ENCODE assay signal across 8 cellular contexts in genomic region chr19:10567696-10568443, GRCh38. TPM values are rescaled to one million over a fixed set of nuclear protein-coding genes. Genes with fewer than 3 reads are reported as not detected.
A peak's percentile ranks its signal among the peaks of the same experiment; 100 is the strongest.
DNase-seq lines count a peak whose midpoint lies in the region; ATAC-seq, FAIRE-seq and TF ChIP-seq lines count a peak whose summit lies in the region.

No MANE protein-coding gene starts in this region.

- H4K20me1 ChIP-seq in HCT116 (ENCODE audit: insufficient read depth): no peaks in the 10 kb centered on the region
- no peaks in the 10 kb centered on the region for H4K20me1 ChIP-seq in K562 (replicated peaks; ENCODE audit: control insufficient read depth, insufficient read depth, low read length)

- H3K36me3 ChIP-seq in ACC112 (ENCODE audit: insufficient read depth, low read length): no peaks in the 10 kb centered on the region
- 0 out of 4 replicates have a peak, but pooled peaks cover 0 to 5% of the 10 kb centered on the region in 2 experiments for H3K36me3 ChIP-seq in HCT116 (ENCODE audit: control insufficient read depth in 1 of 2, insufficient read depth in 2 of 2, low read length in 2 of 2)
- peaks cover 10% of the 10 kb centered on the region; the same call in 2 of the 3 replicates for H3K36me3 ChIP-seq in K562 (ENCODE audit: control insufficient read depth, insufficient read depth, low read length)
- peaks cover 5% of the 10 kb centered on the region for H3K36me3 ChIP-seq in mesodermal cell (ENCODE audit: control insufficient read depth, insufficient read depth, low read length)

- intact Hi-C loops in HCT116 (cut with micrococcal nuclease) (loop anchor here (2.0 to 5.0 kb wide), 4 partner anchors 23 to 166 kb away; partner anchors contain the start of genes CDC37, ILF3 and KEAP1), K562 (cut with micrococcal nuclease) (loop anchor here (5.0 kb wide), 2 partner anchors 84 to 91 kb away; partner anchors contain the start of gene ILF3)

- H2AFZ ChIP-seq in ACC112 (ENCODE audit: low read length, unreplicated experiment): no peak overlapping the region
- H2AFZ ChIP-seq in HCT116 (ENCODE audit: low read depth, low read length, poor library complexity, severe bottlenecking): no peak overlapping the region
- H2AFZ ChIP-seq in K562 (ENCODE audit: low read depth, low read length): peak overlapping the region; percentile 74

- RAD21 ChIA-PET in HCT116 (lab: Charles Lee; ENCODE audit: low non-redundant PET in 1 of 2, low total read pairs in 2 of 2, uncharacterized antibody in 2 of 2, unreplicated experiment in 2 of 2): no interaction called here

- FAIRE-seq in K562 (lab: Jason Lieb, UNC) (no peak), D721Med (lab: Jason Lieb, UNC) (no peak)

- no peaks in the 10 kb centered on the region for H3K9me2 ChIP-seq in HCT116 (ENCODE audit: insufficient read depth)

- H3K79me2 ChIP-seq in ACC112 (ENCODE audit: control insufficient read depth, insufficient read depth, low read length, unreplicated experiment): peaks cover 28% of the 10 kb centered on the region
- H3K79me2 ChIP-seq in HCT116 (ENCODE audit: insufficient read depth, low read length): peaks cover 20% of the 10 kb centered on the region
- peaks cover 28% of the 10 kb centered on the region for H3K79me2 ChIP-seq in K562 (ENCODE audit: control insufficient read depth, insufficient read depth, low read length)

- in situ Hi-C loops in K562 (cut with MboI): no loop called here

- H3K4me1 ChIP-seq in ACC112 (ENCODE audit: control insufficient read depth, insufficient read depth, low read length, unreplicated experiment) (peaks cover 21% of the 10 kb centered on the region), HCT116 (ENCODE audit: control insufficient read depth in 1 of 2, insufficient read depth in 2 of 2, low read length in 2 of 2) (peaks cover 31 to 55% of the 10 kb centered on the region in 2 experiments), K562 (replicated peaks in 1 of 2; ENCODE audit: control insufficient read depth in 2 of 2, insufficient read depth in 2 of 2, low read length in 2 of 2) (peaks cover 31 to 53% of the 10 kb centered on the region in 2 experiments), mesodermal cell (ENCODE audit: control insufficient read depth, insufficient read depth, low read length, poor library complexity, severe bottlenecking) (peaks cover 20% of the 10 kb centered on the region)

- CTCF ChIA-PET in HCT116 (lab: Charles Lee): interaction anchor here (1.2 to 2.4 kb wide), 3 partner anchors 13 to 84 kb away, joined by 3 to 7 read pairs (median 5); no protein-coding TSS in a partner anchor
- CTCF ChIA-PET in K562 (lab: Yijun Ruan, JAX; ENCODE audit: low intra/inter-chr PET ratio): no interaction called here

- no peaks in the 10 kb centered on the region for H3K27me3 ChIP-seq in ACC112 (ENCODE audit: insufficient read depth, low read length)
- H3K27me3 ChIP-seq in HCT116 (ENCODE audit: insufficient read depth, low read length): no peaks in the 10 kb centered on the region
- no peaks in the 10 kb centered on the region for H3K27me3 ChIP-seq in K562 (ENCODE audit: control insufficient read depth in 2 of 2, insufficient read depth in 2 of 2, low read length in 2 of 2)

- H3K9ac ChIP-seq in HCT116 (ENCODE audit: low read length) (peak overlapping the region; percentile 66), K562 (ENCODE audit: insufficient read depth in 1 of 2, low read depth in 2 of 2, low read length in 2 of 2) (peak overlapping the region; percentile 33 to 86; a peak in 3 of 4 replicates)

- TF ChIP-seq CTCF in HCT116 (IDR thresholded peaks at IDR 0.05 in 2 of 3, conservative IDR thresholded peaks at IDR 0.05 in 1 of 3; ENCODE audit: borderline replicate concordance in 1 of 3, insufficient read depth in 1 of 3, low read depth in 2 of 3, low read length in 2 of 3): no peak
- TF ChIP-seq CTCF in K562 (IDR thresholded peaks at IDR 0.05 in 2 of 3, conservative IDR thresholded peaks at IDR 0.05 in 1 of 3; ENCODE audit: insufficient read depth in 2 of 3, low read depth in 1 of 3, low read length in 3 of 3): no peak
- TF ChIP-seq CTCF in D721Med (IDR thresholded peaks at IDR 0.05; ENCODE audit: insufficient read depth, missing control alignments): no peak

- BruUV-seq in HCT116 (replicated peaks; lab: Mats Ljungman, UMichigan) (no TSS peak), K562 (replicated peaks; lab: Mats Ljungman, UMichigan) (no TSS peak)

- H3K9me1 ChIP-seq in K562 (ENCODE audit: control insufficient read depth, insufficient read depth, low read length): no peaks in the 10 kb centered on the region

- H3K27ac ChIP-seq in ACC112 (ENCODE audit: low read depth, low read length): no peak overlapping the region
- peak overlapping the region; percentile 59 for H3K27ac ChIP-seq in HCT116 (ENCODE audit: low read depth, low read length)
- H3K27ac ChIP-seq in K562 (ENCODE audit: extremely low read depth, low read depth, low read length): peak overlapping the region; percentile 62; the same call in 1 of the 3 replicates
- H3K27ac ChIP-seq in mesodermal cell (ENCODE audit: low read depth, low read length, severe bottlenecking): no peak overlapping the region

- TF ChIP-seq RAD21 in HCT116 (IDR thresholded peaks at IDR 0.05; ENCODE audit: low read depth): no peak
- no peak for TF ChIP-seq RAD21 in K562 (CRISPR knock-in tag; conservative IDR thresholded peaks at IDR 0.05 in 1 of 2, IDR thresholded peaks at IDR 0.05 in 1 of 2)

- no peak for TF ChIP-seq EP300 in K562 (IDR thresholded peaks at IDR 0.05; ENCODE audit: low read length)

- H3K4me3 ChIP-seq in ACC112 (ENCODE audit: low read depth, low read length) (peak overlapping the region; percentile 86), HCT116 (replicated peaks in 1 of 2; ENCODE audit: low read depth in 1 of 2, low read length in 2 of 2) (peak overlapping the region; percentile 67 to 84), K562 (peak overlapping the region; percentile 79), mesodermal cell (ENCODE audit: extremely low read depth, insufficient read depth, low read length, poor library complexity, severe bottlenecking) (peak overlapping the region; percentile 62)

- ATAC-seq in HCT116 (no peak), K562 (no peak), HG03139 (IDR thresholded peaks at IDR 0.05; ENCODE audit: unreplicated experiment) (no peak)

- H3K4me2 ChIP-seq in HCT116 (ENCODE audit: low read length): peak overlapping the region; percentile 98
- H3K4me2 ChIP-seq in K562 (ENCODE audit: insufficient read depth, low read length): peak overlapping the region; percentile 94

- H3K9me3 ChIP-seq in HCT116 (ENCODE audit: control insufficient read depth in 1 of 2, insufficient read depth in 1 of 2, low read depth in 1 of 2, low read length in 2 of 2) (no peaks in the 10 kb centered on the region), K562 (replicated peaks; ENCODE audit: control insufficient read depth, insufficient read depth, low read depth, low read length) (no peaks in the 10 kb centered on the region), mesodermal cell (ENCODE audit: control insufficient read depth, low read length) (no peaks in the 10 kb centered on the region)

- TF ChIP-seq POLR2A in HCT116 (IDR thresholded peaks at IDR 0.05; ENCODE audit: borderline replicate concordance, extremely low read depth, insufficient read depth, insufficient read length) (no peak), K562 (conservative IDR thresholded peaks at IDR 0.05) (no peak)

- DNase-seq in HCT116 (ENCODE audit: low read depth, low spot score) (no peak), K562 (ENCODE audit: extremely low read depth in 1 of 4, low spot score in 3 of 4) (no peak), D721Med (ENCODE audit: insufficient read length, low spot score) (no peak), NCI-H2081 treated with DMSO at 0.1 percent for 48 hours (lab: John Stamatoyannopoulos, UW) (no peak), SHP77 treated with DMSO at 0.1 percent for 48 hours (lab: John Stamatoyannopoulos, UW) (no peak)

- POLR2A ChIA-PET in HCT116 (lab: Charles Lee) (no interaction called here), K562 (lab: Yijun Ruan, JAX) (interaction anchor here (0.6 to 1.1 kb wide), 6 partner anchors 13 to 529 kb away, joined by 3 to 4 read pairs (median 4); no protein-coding TSS in a partner anchor)

- 15% methylated on average over 14 of the region's 14 CpGs for WGBS in K562 (ENCODE audit: insufficient coverage, low coverage, missing lambda C conversion rate)
- WGBS in mesodermal cell (ENCODE audit: insufficient coverage in 2 of 2), 2 experiments: 13 to 14% methylated on average over 9 of the region's 14 CpGs

RNA-seq across cellular contexts. Expression of gene CDKN2D, which starts 0.9 kb away (rescaled TPM):
- total RNA-seq in HCT116 (2021; ENCODE audit: unreplicated experiment) (13.8 TPM), K562 (2014; rRNA removed) (1.7 and 2.7 TPM in 2 replicates), K562 (2014; rRNA removed; fragmentation: Illumina TruSeq; extraction: Trizol) (1.7 and 2.4 TPM in 2 replicates), K562 (2015; rRNA removed; fragmentation: Illumina TruSeq; extraction: Trizol) (3.2 and 3.7 TPM in 2 replicates), K562 (2021) (4.1 and 4.7 TPM in 2 replicates)
- polyA plus RNA-seq in HCT116 (2012): 33.3 and 33.5 TPM in 2 replicates
- total RNA-seq in K562 (2011; cell fraction: chromatin; rRNA removed; ENCODE audit: low replicate concordance): 3.0 and 4.1 TPM in 2 replicates
- total RNA-seq in K562 (2011; cell fraction: nucleolus; rRNA removed): 4.5 and 5.1 TPM in 2 replicates
- 4.1 and 6.0 TPM in 2 replicates for total RNA-seq in K562 (2011; cell fraction: nucleoplasm; rRNA removed)
- polyA plus RNA-seq in K562 (2011; rRNA removed) (5.7 and 6.6 TPM in 2 replicates), K562 (2014; fragmentation: Illumina TruSeq; extraction: Trizol) (3.7 and 4.0 TPM in 2 replicates), K562 (2014; fragmentation: Nextera tagmentation; extraction: Ambion mirVana) (1 to 10 TPM in 1 of 2 experiments, under 1 TPM in 1; 0.41 to 1.0 TPM), K562 (2014; rRNA removed) (6.7 and 8.2 TPM in 2 replicates)
- 9.6 and 11.2 TPM in 2 replicates for polyA plus RNA-seq in K562 (2011; cell fraction: cytosol; rRNA removed)
- polyA plus RNA-seq in K562 (2011; cell fraction: nucleus; rRNA removed): 4.6 and 6.0 TPM in 2 replicates
- 4.6 and 12.8 TPM in 2 replicates for polyA plus RNA-seq in K562 (2012)
- polyA minus RNA-seq in K562 (2011; rRNA and poly(A)+ RNA removed): 1.7 and 2.1 TPM in 2 replicates
- polyA minus RNA-seq in K562 (2011; cell fraction: cytosol; rRNA and poly(A)+ RNA removed): 1.9 and 5.0 TPM in 2 replicates
- 1.1 and 1.2 TPM in 2 replicates for polyA minus RNA-seq in K562 (2011; cell fraction: nucleus; rRNA and poly(A)+ RNA removed)
- polyA plus RNA-seq in mesodermal cell (2013, experiment 1 of 2): 9.1 TPM
- polyA plus RNA-seq in mesodermal cell (2013, experiment 2 of 2): 6.8 TPM

RNA-seq across cellular contexts. Expression of gene KRI1, which starts 2.1 kb away (rescaled TPM):
- total RNA-seq in HCT116 (2021; ENCODE audit: unreplicated experiment): 44.0 TPM
- 27.5 and 32.5 TPM in 2 replicates for polyA plus RNA-seq in HCT116 (2012)
- 85.4 and 105 TPM in 2 replicates for total RNA-seq in K562 (2011; cell fraction: chromatin; rRNA removed; ENCODE audit: low replicate concordance)
- total RNA-seq in K562 (2011; cell fraction: nucleolus; rRNA removed): 60.1 and 62.2 TPM in 2 replicates
- 49.0 and 54.8 TPM in 2 replicates for total RNA-seq in K562 (2011; cell fraction: nucleoplasm; rRNA removed)
- total RNA-seq in K562 (2014; rRNA removed): 44.6 and 50.3 TPM in 2 replicates
- total RNA-seq in K562 (2014; rRNA removed; fragmentation: Illumina TruSeq; extraction: Trizol): 21.9 and 22.0 TPM in 2 replicates
- 24.7 and 25.0 TPM in 2 replicates for total RNA-seq in K562 (2015; rRNA removed; fragmentation: Illumina TruSeq; extraction: Trizol)
- 34.3 and 37.7 TPM in 2 replicates for total RNA-seq in K562 (2021)
- polyA plus RNA-seq in K562 (2011; rRNA removed): 20.0 and 22.8 TPM in 2 replicates
- polyA plus RNA-seq in K562 (2011; cell fraction: cytosol; rRNA removed): 10.8 and 17.6 TPM in 2 replicates
- polyA plus RNA-seq in K562 (2011; cell fraction: nucleus; rRNA removed): 52.6 and 92.9 TPM in 2 replicates
- 34.7 and 40.9 TPM in 2 replicates for polyA plus RNA-seq in K562 (2012)
- polyA plus RNA-seq in K562 (2014; fragmentation: Illumina TruSeq; extraction: Trizol): 35.2 and 37.7 TPM in 2 replicates
- 1 to 10 TPM; 1.1 to 2.0 TPM for polyA plus RNA-seq in K562 (2014; fragmentation: Nextera tagmentation; extraction: Ambion mirVana)
- polyA plus RNA-seq in K562 (2014; rRNA removed): 45.3 and 50.7 TPM in 2 replicates
- polyA minus RNA-seq in K562 (2011; rRNA and poly(A)+ RNA removed): 15.9 and 20.0 TPM in 2 replicates
- polyA minus RNA-seq in K562 (2011; cell fraction: cytosol; rRNA and poly(A)+ RNA removed): 19.5 and 21.1 TPM in 2 replicates
- polyA minus RNA-seq in K562 (2011; cell fraction: nucleus; rRNA and poly(A)+ RNA removed): 19.5 and 20.2 TPM in 2 replicates
- polyA plus RNA-seq in mesodermal cell (2013, experiment 1 of 2): 15.6 TPM
- 16.4 TPM for polyA plus RNA-seq in mesodermal cell (2013, experiment 2 of 2)

RNA-seq across cellular contexts. Expression of gene AP1M2, which starts 19.2 kb away (rescaled TPM):
- 111 TPM for total RNA-seq in HCT116 (2021; ENCODE audit: unreplicated experiment)
- 145 and 167 TPM in 2 replicates for polyA plus RNA-seq in HCT116 (2012)
- total RNA-seq in K562 (2011; cell fraction: chromatin; rRNA removed; ENCODE audit: low replicate concordance): not detected in 2 replicates
- 1.2 TPM in 1 of 2 replicates, not detected in the other for total RNA-seq in K562 (2011; cell fraction: nucleolus; rRNA removed)
- 1.1 and 1.7 TPM in 2 replicates for total RNA-seq in K562 (2011; cell fraction: nucleoplasm; rRNA removed)
- total RNA-seq in K562 (2014; rRNA removed): 0.59 TPM in 1 of 2 replicates, not detected in the other
- total RNA-seq in K562 (2014; rRNA removed; fragmentation: Illumina TruSeq; extraction: Trizol): 0.57 and 1.3 TPM in 2 replicates
- 0.15 TPM in 1 of 2 replicates, not detected in the other for total RNA-seq in K562 (2015; rRNA removed; fragmentation: Illumina TruSeq; extraction: Trizol)
- 0.33 and 0.40 TPM in 2 replicates for total RNA-seq in K562 (2021)
- 0.39 and 0.50 TPM in 2 replicates for polyA plus RNA-seq in K562 (2011; rRNA removed)
- polyA plus RNA-seq in K562 (2011; cell fraction: cytosol; rRNA removed): 0.34 and 1.0 TPM in 2 replicates
- 0.24 and 0.41 TPM in 2 replicates for polyA plus RNA-seq in K562 (2011; cell fraction: nucleus; rRNA removed)
- 0.55 and 0.68 TPM in 2 replicates for polyA plus RNA-seq in K562 (2012)
- polyA plus RNA-seq in K562 (2014; fragmentation: Illumina TruSeq; extraction: Trizol): 0.68 TPM in 1 of 2 replicates, not detected in the other
- 1 to 10 TPM; 1.1 to 1.4 TPM for polyA plus RNA-seq in K562 (2014; fragmentation: Nextera tagmentation; extraction: Ambion mirVana)
- polyA plus RNA-seq in K562 (2014; rRNA removed): 1.1 and 1.3 TPM in 2 replicates
- 0.11 TPM in 1 of 2 replicates, not detected in the other for polyA minus RNA-seq in K562 (2011; rRNA and poly(A)+ RNA removed)
- polyA minus RNA-seq in K562 (2011; cell fraction: cytosol; rRNA and poly(A)+ RNA removed): 0.95 and 2.2 TPM in 2 replicates
- polyA minus RNA-seq in K562 (2011; cell fraction: nucleus; rRNA and poly(A)+ RNA removed): 0.78 TPM in 1 of 2 replicates, not detected in the other
- polyA plus RNA-seq in mesodermal cell (2013, experiment 1 of 2): 3.7 TPM
- polyA plus RNA-seq in mesodermal cell (2013, experiment 2 of 2): 4.4 TPM

RNA-seq across cellular contexts. Expression of gene ATG4D, which starts 24.2 kb away (rescaled TPM):
- total RNA-seq in HCT116 (2021; ENCODE audit: unreplicated experiment): 45.4 TPM
- 48.3 and 56.9 TPM in 2 replicates for polyA plus RNA-seq in HCT116 (2012)
- total RNA-seq in K562 (2011; cell fraction: chromatin; rRNA removed; ENCODE audit: low replicate concordance): 20.6 and 77.4 TPM in 2 replicates
- 91.2 and 95.1 TPM in 2 replicates for total RNA-seq in K562 (2011; cell fraction: nucleolus; rRNA removed)
- total RNA-seq in K562 (2011; cell fraction: nucleoplasm; rRNA removed): 39.5 and 45.9 TPM in 2 replicates
- total RNA-seq in K562 (2014; rRNA removed): 37.2 and 41.3 TPM in 2 replicates
- 9.1 and 12.8 TPM in 2 replicates for total RNA-seq in K562 (2014; rRNA removed; fragmentation: Illumina TruSeq; extraction: Trizol)
- total RNA-seq in K562 (2015; rRNA removed; fragmentation: Illumina TruSeq; extraction: Trizol): 22.9 and 26.8 TPM in 2 replicates
- 55.9 and 66.1 TPM in 2 replicates for total RNA-seq in K562 (2021)
- polyA plus RNA-seq in K562 (2011; rRNA removed): 20.4 and 27.9 TPM in 2 replicates
- 36.3 and 59.9 TPM in 2 replicates for polyA plus RNA-seq in K562 (2011; cell fraction: cytosol; rRNA removed)
- 75.3 and 124 TPM in 2 replicates for polyA plus RNA-seq in K562 (2011; cell fraction: nucleus; rRNA removed)
- polyA plus RNA-seq in K562 (2012): 45.0 and 67.2 TPM in 2 replicates
- 22.9 and 40.2 TPM in 2 replicates for polyA plus RNA-seq in K562 (2014; fragmentation: Illumina TruSeq; extraction: Trizol)
- polyA plus RNA-seq in K562 (2014; fragmentation: Nextera tagmentation; extraction: Ambion mirVana): 1 to 10 TPM in 1 of 2 experiments, under 1 TPM in 1; 0.51 to 1.7 TPM
- polyA plus RNA-seq in K562 (2014; rRNA removed): 45.4 and 55.3 TPM in 2 replicates
- polyA minus RNA-seq in K562 (2011; rRNA and poly(A)+ RNA removed): 7.4 and 12.6 TPM in 2 replicates
- polyA minus RNA-seq in K562 (2011; cell fraction: cytosol; rRNA and poly(A)+ RNA removed): 18.2 and 37.3 TPM in 2 replicates
- 20.8 and 24.9 TPM in 2 replicates for polyA minus RNA-seq in K562 (2011; cell fraction: nucleus; rRNA and poly(A)+ RNA removed)
- 34.9 TPM for polyA plus RNA-seq in mesodermal cell (2013, experiment 1 of 2)
- 28.5 TPM for polyA plus RNA-seq in mesodermal cell (2013, experiment 2 of 2)

RNA-seq across cellular contexts. Expression of gene S1PR5, which starts 50.6 kb away (rescaled TPM):
- 4.4 TPM for total RNA-seq in HCT116 (2021; ENCODE audit: unreplicated experiment)
- 2.4 and 2.7 TPM in 2 replicates for polyA plus RNA-seq in HCT116 (2012)
- total RNA-seq in K562 (2011; cell fraction: chromatin; rRNA removed; ENCODE audit: low replicate concordance): 0.48 and 1.0 TPM in 2 replicates
- total RNA-seq in K562 (2011; cell fraction: nucleolus; rRNA removed): 0.92 and 1.0 TPM in 2 replicates
- 0.31 and 0.81 TPM in 2 replicates for total RNA-seq in K562 (2011; cell fraction: nucleoplasm; rRNA removed)
- 0.18 and 0.37 TPM in 2 replicates for total RNA-seq in K562 (2014; rRNA removed)
- 0.26 TPM in 1 of 2 replicates, not detected in the other for total RNA-seq in K562 (2014; rRNA removed; fragmentation: Illumina TruSeq; extraction: Trizol)
- total RNA-seq in K562 (2015; rRNA removed; fragmentation: Illumina TruSeq; extraction: Trizol): 0.11 TPM in 1 of 2 replicates, not detected in the other
- total RNA-seq in K562 (2021): 0.16 and 0.35 TPM in 2 replicates
- polyA plus RNA-seq in K562 (2011; rRNA removed): 0.14 and 0.54 TPM in 2 replicates
- polyA plus RNA-seq in K562 (2011; cell fraction: cytosol; rRNA removed): 0.19 and 1.3 TPM in 2 replicates
- 0.15 and 0.46 TPM in 2 replicates for polyA plus RNA-seq in K562 (2011; cell fraction: nucleus; rRNA removed)
- 0.12 and 0.25 TPM in 2 replicates for polyA plus RNA-seq in K562 (2012)
- polyA plus RNA-seq in K562 (2014; fragmentation: Illumina TruSeq; extraction: Trizol): 0.17 TPM in 1 of 2 replicates, not detected in the other
- under 1 TPM in 1 of 2 experiments, not detected in 1; 0.03 TPM for polyA plus RNA-seq in K562 (2014; fragmentation: Nextera tagmentation; extraction: Ambion mirVana)
- polyA plus RNA-seq in K562 (2014; rRNA removed): 0.12 and 0.49 TPM in 2 replicates
- 0.67 and 0.78 TPM in 2 replicates for polyA minus RNA-seq in K562 (2011; rRNA and poly(A)+ RNA removed)
- not detected in 2 replicates for polyA minus RNA-seq in K562 (2011; cell fraction: cytosol; rRNA and poly(A)+ RNA removed)
- 0.27 and 0.44 TPM in 2 replicates for polyA minus RNA-seq in K562 (2011; cell fraction: nucleus; rRNA and poly(A)+ RNA removed)
- 3.5 TPM for polyA plus RNA-seq in mesodermal cell (2013, experiment 1 of 2)
- 2.3 TPM for polyA plus RNA-seq in mesodermal cell (2013, experiment 2 of 2)

Comparison
In these comparisons a context has a peak if more than half of its experiments do, and no peak if none do; other contexts are left out.
1. H3K27ac ChIP-seq: peak in HCT116 (single experiment) and K562 (single experiment); none in ACC112 (single experiment) and mesodermal cell (single experiment).
2. RNA of gene AP1M2, which starts 19.2 kb away (total RNA-seq): 111 TPM in HCT116 (single experiment); 0.15 to 1.7 TPM in K562; every median in the first group is over 10 times any median in the second.
3. Peak in every context shown above with its lines, with median percentiles within 50 percentile points of each other: H3K4me3 ChIP-seq.